In the genomic region with DNA sequence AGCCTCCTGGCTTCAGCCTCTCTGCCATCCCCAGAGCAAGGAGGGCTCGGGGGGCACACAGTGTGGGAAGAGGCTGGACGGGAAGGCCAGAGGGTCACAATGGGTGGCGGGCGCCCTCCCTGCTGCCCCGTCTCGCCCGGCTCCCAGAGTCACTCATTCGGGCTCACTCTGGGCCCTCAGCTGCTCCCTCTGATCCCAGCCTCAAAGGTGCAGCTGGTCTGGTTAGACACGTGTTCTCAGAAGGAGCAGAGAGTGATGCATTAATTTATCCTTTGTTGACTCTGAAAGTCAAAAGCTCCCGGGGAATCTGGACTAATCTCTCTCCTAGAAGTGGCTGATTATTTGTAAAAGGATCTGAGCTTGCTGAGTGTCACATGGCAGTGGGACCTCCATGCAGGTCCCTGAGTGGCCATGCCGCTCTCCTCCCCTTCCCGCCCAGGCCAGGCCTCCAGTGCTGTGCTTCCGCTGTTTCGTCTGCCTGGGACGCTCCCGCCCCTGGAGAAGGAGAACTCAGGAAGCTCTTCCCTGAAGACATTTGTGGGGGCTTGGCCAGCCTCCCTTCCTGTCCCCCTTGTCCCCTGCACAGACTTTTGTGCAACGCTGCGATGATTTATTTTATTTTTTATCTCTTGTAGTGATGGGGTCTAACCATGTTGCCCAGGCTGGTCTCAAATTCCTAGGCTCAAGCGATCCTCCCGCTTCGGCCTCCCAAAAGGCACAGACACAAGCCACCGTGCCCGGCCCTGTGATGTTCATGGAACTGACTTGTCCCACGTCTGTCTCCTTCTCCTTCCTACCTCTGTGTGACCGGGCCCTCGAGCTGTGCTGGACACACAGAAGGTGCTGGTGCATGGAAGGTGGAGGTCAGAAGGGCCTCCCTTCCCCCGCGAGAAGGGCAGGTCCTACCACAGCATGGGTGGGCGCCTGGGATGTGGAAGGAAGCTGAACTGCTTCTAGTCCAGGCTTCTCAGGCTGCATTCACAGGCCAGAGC, we compare ENCODE assay signal across 18 cellular contexts.
A peak's percentile ranks its signal among the peaks of the same experiment; 100 is the strongest.
DNase-seq lines count a peak whose midpoint lies in the region; ATAC-seq and TF ChIP-seq lines count a peak whose summit lies in the region.
"Had no signal": no experiment of that assay in that cellular context is flagged by ENCODE, and none has a peak within 500 bp of the region (broad histone marks: within the 10 kb centered on the region; RNA-seq: fewer than 3 reads in every experiment).

No MANE protein-coding gene starts in this region.

- H3K23ac ChIP-seq in mesendoderm (ENCODE audit: low read length), result no peak overlapping the region

- no peak for DNase-seq in A673 (ENCODE audit: low spot score)
- DNase-seq in NCI-H1436 (lab: John Stamatoyannopoulos, UW), result peak; percentile 71
- DNase-seq in mesendoderm, result peak; percentile 22
- no peak for DNase-seq in activated CD4-positive, alpha-beta T cell treated with anti-CD3 and anti-CD28 coated beads, Interleukin-2, amount 50 U/mL, for 48 hours
- DNase-seq in GM13977 (ENCODE audit: low spot score), result no peak
- DNase-seq: activated naive CD4-positive, alpha-beta T cell; body of pancreas; DMS153; effector memory CD4-positive, alpha-beta T cell; foreskin fibroblast; midbrain; NCI-H1105 treated with DMSO at 0.1 percent for 48 hours had no signal

- H3K27me3 ChIP-seq in A673 (replicated peaks; ENCODE audit: insufficient read depth, low read depth, low read length, poor library complexity), result no peaks in the 10 kb centered on the region
- H3K27me3 ChIP-seq in mesendoderm (ENCODE audit: insufficient read depth, low read length, poor library complexity), result no peaks in the 10 kb centered on the region
- H3K27me3 ChIP-seq: body of pancreas had no signal

- in situ Hi-C loops in GM13977 (cut with MboI; ENCODE audit: low pct_unique_long_range_greater_than_20kb, low sequenced_read_pairs, unreplicated experiment), result no loop called here

- CTCF ChIA-PET in A673 (lab: Charles Lee), result no interaction called here

- H3K4me3 ChIP-seq in A673 (ENCODE audit: low read depth, low read length, poor library complexity, severe bottlenecking) (no peak overlapping the region), mesendoderm (ENCODE audit: low read length) (no peak overlapping the region)
- H3K4me3 ChIP-seq: body of pancreas, thoracic aorta had no signal

- H3K27ac ChIP-seq in A673 (ENCODE audit: low read depth, low read length, poor library complexity, severe bottlenecking) (peak overlapping the region; percentile 30), mesendoderm (ENCODE audit: low read depth, low read length) (no peak overlapping the region)
- H3K27ac ChIP-seq: thoracic aorta, VCaP had no signal

- H2AK5ac ChIP-seq in mesendoderm (ENCODE audit: low read length), result no peak overlapping the region

- no peak overlapping the region for H3K18ac ChIP-seq in mesendoderm (ENCODE audit: low read length)

- H3K4me1 Mint-ChIP-seq in activated T-helper 17 cell treated with anti-CD3 and anti-CD28 coated beads, Interleukin-2, amount 50 U/mL, for 72 hours, result peaks cover 5% of the 10 kb centered on the region

- no peaks in the 10 kb centered on the region for H3K27me3 Mint-ChIP-seq in activated T-helper 17 cell treated with anti-CD3 and anti-CD28 coated beads, Interleukin-2, amount 50 U/mL, for 72 hours
- H3K27me3 Mint-ChIP-seq: IgD-negative memory B cell had no signal

- no peak overlapping the region for H3K4ac ChIP-seq in mesendoderm (ENCODE audit: low read depth, low read length)

- no peaks in the 10 kb centered on the region for H3K79me2 ChIP-seq in mesendoderm (ENCODE audit: control insufficient read depth, insufficient read depth, low read length)

- no TSS peak for BruUV-seq in A673 (replicated peaks; lab: Mats Ljungman, UMichigan)

- H4K8ac ChIP-seq in mesendoderm (ENCODE audit: low read depth, low read length), result no peak overlapping the region

- H3K56ac ChIP-seq in mesendoderm (ENCODE audit: low read length), result no peak overlapping the region

- no peak overlapping the region for H2BK120ac ChIP-seq in mesendoderm (ENCODE audit: low read depth, low read length)

- POLR2A ChIA-PET in A673 (lab: Charles Lee; ENCODE audit: low non-redundant PET), result no interaction called here

- H3K36me3 Mint-ChIP-seq in activated T-helper 17 cell treated with anti-CD3 and anti-CD28 coated beads, Interleukin-2, amount 50 U/mL, for 72 hours (ENCODE audit: low read depth), result no peaks in the 10 kb centered on the region
- H3K36me3 Mint-ChIP-seq: IgD-negative memory B cell had no signal

- no peak overlapping the region for H4K5ac ChIP-seq in mesendoderm (ENCODE audit: low read length)

- H3K27ac Mint-ChIP-seq in activated T-helper 17 cell treated with anti-CD3 and anti-CD28 coated beads, Interleukin-2, amount 50 U/mL, for 72 hours, result peak overlapping the region; percentile 63

- ATAC-seq in activated T-helper 17 cell treated with anti-CD3 and anti-CD28 coated beads, Interleukin-2, amount 50 U/mL, for 72 hours (replicated peaks), result no peak
- no peak for ATAC-seq in GM21737 (IDR thresholded peaks at IDR 0.05; ENCODE audit: unreplicated experiment)
- no peak for ATAC-seq in HG03442 (IDR thresholded peaks at IDR 0.05; ENCODE audit: unreplicated experiment)

- H2BK15ac ChIP-seq in mesendoderm (replicated peaks; ENCODE audit: low read depth), result no peak overlapping the region

- H2BK5ac ChIP-seq in mesendoderm (ENCODE audit: low read length), result no peak overlapping the region

- no peak overlapping the region for H3K4me2 ChIP-seq in mesendoderm (ENCODE audit: low read length)

- no peaks in the 10 kb centered on the region for H3K79me1 ChIP-seq in mesendoderm (ENCODE audit: low read length)

- no peaks in the 10 kb centered on the region for H3K36me3 ChIP-seq in A673 (ENCODE audit: insufficient read depth, low read length, poor library complexity, severe bottlenecking)
- no peaks in the 10 kb centered on the region for H3K36me3 ChIP-seq in mesendoderm (ENCODE audit: control insufficient read depth, insufficient read depth, low read length)
- H3K36me3 ChIP-seq: thoracic aorta had no signal

- no peaks in the 10 kb centered on the region for H3K9me3 Mint-ChIP-seq in activated T-helper 17 cell treated with anti-CD3 and anti-CD28 coated beads, Interleukin-2, amount 50 U/mL, for 72 hours

- no peak overlapping the region for H3K9ac ChIP-seq in mesendoderm (ENCODE audit: low read length)

- no CpG with 5 or more reads among the region's 29 CpGs for WGBS in mesendoderm (ENCODE audit: extremely low coverage, insufficient coverage, low lambda C conversion rate)

- peaks cover 15% of the 10 kb centered on the region for H3K4me1 ChIP-seq in A673 (ENCODE audit: insufficient read depth, low read length, poor library complexity, severe bottlenecking)
- no peaks in the 10 kb centered on the region for H3K4me1 ChIP-seq in mesendoderm (ENCODE audit: control insufficient read depth, low read depth, low read length)
- H3K4me1 ChIP-seq: body of pancreas had no signal

- intact Hi-C loops in A673 (cut with micrococcal nuclease; ENCODE audit: unreplicated experiment), result no loop called here

- H3K4me3 Mint-ChIP-seq in activated T-helper 17 cell treated with anti-CD3 and anti-CD28 coated beads, Interleukin-2, amount 50 U/mL, for 72 hours, result no peak overlapping the region

- no peak for TF ChIP-seq CTCF in A673 (conservative IDR thresholded peaks at IDR 0.05; ENCODE audit: low read depth, low read length)
- no peak for TF ChIP-seq CTCF in GM13977 (IDR thresholded peaks at IDR 0.05; ENCODE audit: extremely low read depth, insufficient read depth, missing control alignments)

- H3K9me3 ChIP-seq in A673 (ENCODE audit: low read depth, low read length, poor library complexity, severe bottlenecking), result no peaks in the 10 kb centered on the region
- H3K9me3 ChIP-seq: body of pancreas, thoracic aorta had no signal

Comparison
In these comparisons a context has a peak if more than half of its experiments do, and no peak if none do; other contexts are left out.
1. DNase-seq: peak in NCI-H1436 (single experiment) and mesendoderm (single experiment); none in A673 (single experiment), activated CD4-positive, alpha-beta T cell treated with anti-CD3 and anti-CD28 coated beads, Interleukin-2, amount 50 U/mL, for 48 hours (0 of 2) and GM13977 (single experiment).